Comparison of ENCODE assay signal across 17 cellular contexts in the genomic region with DNA sequence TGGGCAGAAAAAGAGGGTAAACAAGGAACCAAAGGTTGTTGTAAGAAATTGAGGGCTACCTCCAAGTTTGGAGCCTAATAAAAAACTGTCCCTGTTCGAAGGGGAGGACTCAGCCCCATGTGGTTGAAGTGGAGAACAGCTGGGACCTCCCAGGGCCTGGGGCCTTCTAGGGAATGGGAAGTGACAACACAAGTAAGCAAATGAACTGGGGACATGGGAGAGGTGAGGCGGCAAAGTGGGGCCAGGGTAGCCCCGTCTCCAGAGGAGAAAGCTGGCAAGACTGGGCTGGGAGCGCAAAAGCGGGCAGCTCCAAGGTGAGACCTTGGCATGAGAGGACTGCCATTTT.
DNase-seq lines count a peak whose midpoint lies in the region; ATAC-seq and TF ChIP-seq lines count a peak whose summit lies in the region.
"Had no signal": no experiment of that assay in that cellular context is flagged by ENCODE, and none has a peak within 500 bp of the region (broad histone marks: within the 10 kb centered on the region; RNA-seq: fewer than 3 reads in every experiment).

No MANE protein-coding gene starts in this region.

- H3K14ac ChIP-seq in IMR-90 (replicated peaks; ENCODE audit: low read depth, low read length): peak overlapping the region; percentile 90

- BruUV-seq in IMR-90 (replicated peaks; lab: Mats Ljungman, UMichigan): no TSS peak

- 0 out of 2 replicates have a peak overlapping the region, but pooled peaks have one; percentile 73 for H2BK20ac ChIP-seq in IMR-90 (ENCODE audit: low read depth, low read length)

- H3K18ac ChIP-seq in IMR-90 (ENCODE audit: low read depth, low read length): peak overlapping the region; percentile 33; the same call in 1 of the 2 replicates

- H3K36me3 Mint-ChIP-seq in nephron (ENCODE audit: low read depth) (no peaks in the 10 kb centered on the region), type B pancreatic cell (no peaks in the 10 kb centered on the region)
- H3K36me3 Mint-ChIP-seq: CD4-positive, CD25-positive, alpha-beta regulatory T cell had no signal

- H3K4me3 Mint-ChIP-seq in nephron (peak overlapping the region in 1 of 3 experiments; percentile 39), type B pancreatic cell (peak overlapping the region; percentile 7)
- H3K4me3 Mint-ChIP-seq: CD4-positive, CD25-positive, alpha-beta regulatory T cell; IgD-negative memory B cell had no signal

- H3K9me1 ChIP-seq in IMR-90 (ENCODE audit: insufficient read depth, low read length): peaks cover 23% of the 10 kb centered on the region

- no peak overlapping the region; the same call in 1 of the 2 replicates for H4K91ac ChIP-seq in IMR-90 (ENCODE audit: insufficient read depth, low read depth, low read length)

- H3K4ac ChIP-seq in IMR-90 (ENCODE audit: low read depth, low read length): peak overlapping the region; percentile 41

- dilution Hi-C loops in IMR-90 (cut with HindIII; ENCODE audit: low sequenced_read_pairs, unreplicated experiment): no loop called here

- H3K4me3 ChIP-seq in IMR-90 (ENCODE audit: insufficient read depth, low read depth, low read length) (no peak overlapping the region), choroid plexus epithelial cell (ENCODE audit: low read depth, low read length) (no peak overlapping the region)
- H3K4me3 ChIP-seq: PC-9 had no signal

- no peaks in the 10 kb centered on the region for H4K20me1 ChIP-seq in IMR-90 (ENCODE audit: insufficient read depth, low read length)

- H2AK5ac ChIP-seq in IMR-90 (ENCODE audit: low read depth, low read length): peak overlapping the region; percentile 77; the same call in 1 of the 2 replicates

- peaks cover 21% of the 10 kb centered on the region for H3K4me1 ChIP-seq in IMR-90 (ENCODE audit: control insufficient read depth, insufficient read depth, low read length)

- no peak for DNase-seq in IMR-90
- DNase-seq in choroid plexus epithelial cell (ENCODE audit: low read depth): peak; percentile 24
- DNase-seq in type B pancreatic cell (ENCODE audit: extremely low spot score, unreplicated experiment): no peak
- no peak for DNase-seq in NCI-H510A treated with DMSO at 0.1 percent for 48 hours (lab: John Stamatoyannopoulos, UW)
- DNase-seq in activated CD4-positive, CD25-positive, alpha-beta regulatory T cell (lab: John Stamatoyannopoulos, UW): no peak
- DNase-seq in Right ventricle myocardium inferior (ENCODE audit: missing footprints): no peak
- DNase-seq: ACHN; CD4-positive, CD25-positive, alpha-beta regulatory T cell; DMS53; Kasumi-1; MM.1S; NCI-H187; NCI-H345; PC-9 had no signal

- H4K8ac ChIP-seq in IMR-90 (ENCODE audit: low read depth in 2 of 2, low read length in 2 of 2): peak overlapping the region in 1 of 2 experiments; percentile 61; a peak in 2 of 4 replicates

- in situ Hi-C loops in IMR-90 (cut with MboI; ENCODE audit: low sequenced_read_pairs): no loop called here

- peak overlapping the region; percentile 37; the same call in 1 of the 3 replicates for H2BK15ac ChIP-seq in IMR-90 (ENCODE audit: low read depth, low read length)

- TF ChIP-seq CTCF in IMR-90 (conservative IDR thresholded peaks at IDR 0.05; ENCODE audit: low read depth, low read length) (no peak), choroid plexus epithelial cell (conservative IDR thresholded peaks at IDR 0.05; ENCODE audit: low read depth, low read length) (peak; percentile 36), nephron (IDR thresholded peaks at IDR 0.05; ENCODE audit: unreplicated experiment in 3 of 3) (no peak), type B pancreatic cell (conservative IDR thresholded peaks at IDR 0.05) (no peak)

- peak overlapping the region; percentile 41; the same call in 1 of the 2 replicates for H3K27ac ChIP-seq in IMR-90 (ENCODE audit: insufficient read depth, low read length)
- H3K27ac ChIP-seq: PC-9 had no signal

- H3K27me3 ChIP-seq in IMR-90 (ENCODE audit: control insufficient read depth, insufficient read depth, low read length): no peaks in the 10 kb centered on the region

- no peaks in the 10 kb centered on the region for H3K27me3 Mint-ChIP-seq in nephron (ENCODE audit: low read depth)
- no peaks in the 10 kb centered on the region for H3K27me3 Mint-ChIP-seq in type B pancreatic cell
- H3K27me3 Mint-ChIP-seq: CD4-positive, CD25-positive, alpha-beta regulatory T cell had no signal

- H3K56ac ChIP-seq in IMR-90 (ENCODE audit: extremely low read depth, insufficient read depth, low read length): no peak overlapping the region

- no peak overlapping the region for H2AK9ac ChIP-seq in IMR-90 (replicated peaks; ENCODE audit: low read depth, low read length, poor library complexity)

- TF ChIP-seq POLR2A in IMR-90 (IDR thresholded peaks at IDR 0.05; ENCODE audit: low read depth, low read length): no peak

- POLR2A ChIA-PET in IMR-90 (lab: Charles Lee; ENCODE audit: unreplicated experiment): no interaction called here

- peak overlapping the region; percentile 66 for H2BK120ac ChIP-seq in IMR-90 (ENCODE audit: low read depth, low read length)

- no peak for TF ChIP-seq RAD21 in IMR-90 (IDR thresholded peaks at IDR 0.05; ENCODE audit: low read length)

- H3K79me1 ChIP-seq in IMR-90 (ENCODE audit: low read depth in 1 of 2, low read length in 2 of 2): no peaks in the 10 kb centered on the region

- H3K4me1 Mint-ChIP-seq in nephron (peaks cover 79% of the 10 kb centered on the region), type B pancreatic cell (ENCODE audit: unreplicated experiment) (peaks cover 60% of the 10 kb centered on the region)
- H3K4me1 Mint-ChIP-seq: CD4-positive, CD25-positive, alpha-beta regulatory T cell had no signal

- H4K5ac ChIP-seq in IMR-90 (ENCODE audit: low read depth, low read length): peak overlapping the region; percentile 18; the same call in 1 of the 2 replicates

- peak overlapping the region; percentile 51; the same call in 1 of the 2 replicates for H3K23ac ChIP-seq in IMR-90 (ENCODE audit: low read depth, low read length)

- H2AFZ ChIP-seq in IMR-90 (replicated peaks; ENCODE audit: low read length, poor library complexity): peak overlapping the region; percentile 63
- H2AFZ ChIP-seq: PC-9 had no signal

- no peak overlapping the region for H2BK5ac ChIP-seq in IMR-90 (ENCODE audit: low read depth, low read length, poor library complexity, severe bottlenecking)

- no peak overlapping the region for H3K4me2 ChIP-seq in IMR-90 (ENCODE audit: low read depth, low read length)
- H3K4me2 ChIP-seq: PC-9 had no signal

- ATAC-seq in IMR-90 (ENCODE audit: low read depth): peak; percentile 16; the same call in 1 of the 2 replicates
- ATAC-seq in HG03520 (IDR thresholded peaks at IDR 0.05; ENCODE audit: unreplicated experiment): no peak
- no peak for ATAC-seq in Right ventricle myocardium inferior

- intact Hi-C loops in IMR-90 (cut with micrococcal nuclease): no loop called here
- intact Hi-C loops in Right ventricle myocardium inferior (cut with DNase I): no loop called here

- no peak overlapping the region for H3K9ac ChIP-seq in IMR-90 (ENCODE audit: low read depth, low read length)

- no peaks in the 10 kb centered on the region for H3K9me3 ChIP-seq in IMR-90 (ENCODE audit: control insufficient read depth, insufficient read depth, low read length)

- H3K36me3 ChIP-seq in IMR-90 (ENCODE audit: control insufficient read depth, insufficient read depth, low read length): no peaks in the 10 kb centered on the region

- H3K27ac Mint-ChIP-seq in nephron (peak overlapping the region; percentile 68 to 96 (median 85)), type B pancreatic cell (peak overlapping the region; percentile 35)

- CTCF ChIA-PET in IMR-90 (lab: Yijun Ruan, JAX): no interaction called here

- WGBS in IMR-90 (ENCODE audit: extremely low coverage in 2 of 2, insufficient read length in 1 of 2), 2 experiments: 100% methylated on average over 4 of the region's 5 CpGs; no CpG with 5 or more reads in 1 of the 2 experiments

- H3K9me3 Mint-ChIP-seq in nephron (peaks cover 9% of the 10 kb centered on the region), type B pancreatic cell (peaks cover 8% of the 10 kb centered on the region)

TF ChIP-seq in IMR-90, 13 proteins besides CTCF, POLR2A, EP300 and RAD21:
- TF ChIP-seq ELK1 (IDR thresholded peaks at IDR 0.05; ENCODE audit: borderline replicate concordance, low read depth, low read length): no peak
- no peak for TF ChIP-seq RFX5 (IDR thresholded peaks at IDR 0.05; ENCODE audit: low read depth, low read length)
- no peak for TF ChIP-seq USF2 (IDR thresholded peaks at IDR 0.05; ENCODE audit: low read depth, low read length)
- TF ChIP-seq FOS (IDR thresholded peaks at IDR 0.05; ENCODE audit: low read depth, low read length): no peak
- TF ChIP-seq MAFK (IDR thresholded peaks at IDR 0.05; ENCODE audit: low read depth, low read length): no peak
- no peak for TF ChIP-seq MAZ (IDR thresholded peaks at IDR 0.05; ENCODE audit: borderline replicate concordance, low read depth, low read length)
- no peak for TF ChIP-seq MXI1 (IDR thresholded peaks at IDR 0.05; ENCODE audit: borderline replicate concordance, low read depth, low read length)
